9 cellular contexts compared by ENCODE assay signal in the genomic region with DNA sequence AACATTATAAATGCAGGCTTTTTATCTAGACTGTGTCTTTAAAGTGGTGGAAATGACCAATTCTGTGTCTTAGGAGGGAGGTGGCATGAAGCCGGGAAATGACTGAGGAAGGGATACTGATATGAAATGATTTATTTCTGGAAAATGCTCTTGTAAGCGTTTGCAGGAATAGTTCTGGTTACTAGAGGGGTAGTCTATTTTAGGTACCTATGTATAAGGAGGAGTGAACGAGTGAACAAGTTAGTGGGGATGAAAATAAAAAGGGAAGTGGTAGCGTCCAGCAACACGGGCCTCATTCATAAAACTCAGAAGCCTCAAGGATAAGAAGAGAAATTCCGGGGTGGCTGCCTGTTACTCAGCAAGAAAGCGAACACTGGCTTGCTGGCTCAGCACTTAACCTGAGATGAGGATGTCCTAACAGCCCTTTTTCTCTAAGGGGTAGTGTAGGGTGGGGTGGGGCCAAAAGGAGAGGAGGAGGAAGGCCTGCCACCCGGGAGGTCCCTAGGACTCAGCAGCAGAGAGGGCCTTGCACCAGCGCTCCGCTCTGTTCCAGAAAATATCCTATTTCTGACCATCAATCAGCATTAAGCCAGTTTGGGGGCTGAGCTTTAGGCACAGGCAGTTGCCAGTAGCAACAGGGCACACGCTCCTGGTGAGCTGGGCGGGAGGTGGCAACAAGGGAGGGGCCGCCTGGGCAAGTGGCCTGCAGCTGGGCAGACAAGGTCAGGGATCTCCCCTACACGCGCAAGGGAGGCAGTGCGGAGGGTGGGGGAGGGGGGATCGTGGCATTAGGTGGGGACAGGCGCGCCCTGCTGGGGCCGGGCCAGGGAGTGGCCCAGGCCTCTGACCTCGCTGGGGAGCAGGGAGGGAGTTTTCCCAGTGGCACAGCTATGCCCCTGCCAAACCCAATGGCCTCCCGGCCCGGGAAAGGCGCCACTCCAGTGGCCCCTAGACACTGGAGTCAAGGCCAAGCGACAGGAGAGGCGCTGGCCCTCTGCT.
A peak's percentile ranks its signal among the peaks of the same experiment; 100 is the strongest.
DNase-seq lines count a peak whose midpoint lies in the region; ATAC-seq and TF ChIP-seq lines count a peak whose summit lies in the region.
"Had no signal": no experiment of that assay in that cellular context is flagged by ENCODE, and none has a peak within 500 bp of the region (broad histone marks: within the 10 kb centered on the region; RNA-seq: fewer than 3 reads in every experiment).

No MANE protein-coding gene starts in this region.

- H3K4me1 ChIP-seq in HUES64 (ENCODE audit: insufficient read depth, low read length) (peaks cover 11% of the 10 kb centered on the region), ascending aorta (no peaks in the 10 kb centered on the region)

- no peaks in the 10 kb centered on the region for H3K36me3 ChIP-seq in HUES64 (ENCODE audit: insufficient read depth, low read length)
- no peaks in the 10 kb centered on the region for H3K36me3 ChIP-seq in ascending aorta

- H3K4me3 Mint-ChIP-seq in stimulated activated memory B cell treated with anti-CD40 and anti-IgM and Interleukin-4, amounts not matched to agents 10 μg/mL and 1 μg/mL and 100 μg/mL, for 72 hours: peak overlapping the region; percentile 16

- H3K27ac ChIP-seq in HUES64 (ENCODE audit: low read depth, low read length): no peak overlapping the region
- no peak overlapping the region for H3K27ac ChIP-seq in ascending aorta

- H3K27ac Mint-ChIP-seq in stimulated activated memory B cell treated with anti-CD40 and anti-IgM and Interleukin-4, amounts not matched to agents 10 μg/mL and 1 μg/mL and 100 μg/mL, for 72 hours: no peak overlapping the region

- H3K27me3 ChIP-seq in HUES64 (ENCODE audit: insufficient read depth, low read length) (peaks cover 31% of the 10 kb centered on the region), ascending aorta (no peaks in the 10 kb centered on the region)

- H3K9me3 ChIP-seq in HUES64 (ENCODE audit: insufficient read depth, low read depth, low read length) (no peaks in the 10 kb centered on the region), ascending aorta (no peaks in the 10 kb centered on the region)

- no peak overlapping the region for H3K9ac ChIP-seq in HUES64 (ENCODE audit: low read depth, low read length)

- no peaks in the 10 kb centered on the region for H3K9me3 Mint-ChIP-seq in stimulated activated memory B cell treated with anti-CD40 and anti-IgM and Interleukin-4, amounts not matched to agents 10 μg/mL and 1 μg/mL and 100 μg/mL, for 72 hours

- H3K36me3 Mint-ChIP-seq in stimulated activated memory B cell treated with anti-CD40 and anti-IgM and Interleukin-4, amounts not matched to agents 10 μg/mL and 1 μg/mL and 100 μg/mL, for 72 hours: no peaks in the 10 kb centered on the region

- intact Hi-C loops in ascending aorta (cut with DNase I): no loop called here

- peak overlapping the region; percentile 70 for H3K4me3 ChIP-seq in HUES64 (ENCODE audit: low read length)
- H3K4me3 ChIP-seq in ascending aorta: peak overlapping the region; percentile 10 to 55
- peak overlapping the region; percentile 21 for H3K4me3 ChIP-seq in iPS-11a (ENCODE audit: low read depth, low read length)

- DNase-seq in ascending aorta (ENCODE audit: low spot score in 2 of 2) (no peak), NCI-H2081 (lab: John Stamatoyannopoulos, UW) (no peak)
- DNase-seq: KBM-7 had no signal

- H3K4me1 Mint-ChIP-seq in stimulated activated memory B cell treated with anti-CD40 and anti-IgM and Interleukin-4, amounts not matched to agents 10 μg/mL and 1 μg/mL and 100 μg/mL, for 72 hours: peaks cover 18% of the 10 kb centered on the region

- TF ChIP-seq CTCF in ascending aorta (IDR thresholded peaks at IDR 0.05): no peak

- ATAC-seq in stimulated activated memory B cell treated with anti-CD40 and anti-IgM and Interleukin-4, amounts not matched to agents 10 μg/mL and 1 μg/mL and 100 μg/mL, for 72 hours: no peak
- ATAC-seq in GM21619 (IDR thresholded peaks at IDR 0.05; ENCODE audit: unreplicated experiment) (no peak), HG03139 (IDR thresholded peaks at IDR 0.05; ENCODE audit: unreplicated experiment) (no peak), GM18909 (IDR thresholded peaks at IDR 0.05; ENCODE audit: poor library complexity, unreplicated experiment) (no peak)

- 32% methylated on average over 26 of the region's 26 CpGs for WGBS in HUES64

- peaks cover 37% of the 10 kb centered on the region for H3K27me3 Mint-ChIP-seq in stimulated activated memory B cell treated with anti-CD40 and anti-IgM and Interleukin-4, amounts not matched to agents 10 μg/mL and 1 μg/mL and 100 μg/mL, for 72 hours
